ENCODE assay signal across 9 cellular contexts in the genomic region with DNA sequence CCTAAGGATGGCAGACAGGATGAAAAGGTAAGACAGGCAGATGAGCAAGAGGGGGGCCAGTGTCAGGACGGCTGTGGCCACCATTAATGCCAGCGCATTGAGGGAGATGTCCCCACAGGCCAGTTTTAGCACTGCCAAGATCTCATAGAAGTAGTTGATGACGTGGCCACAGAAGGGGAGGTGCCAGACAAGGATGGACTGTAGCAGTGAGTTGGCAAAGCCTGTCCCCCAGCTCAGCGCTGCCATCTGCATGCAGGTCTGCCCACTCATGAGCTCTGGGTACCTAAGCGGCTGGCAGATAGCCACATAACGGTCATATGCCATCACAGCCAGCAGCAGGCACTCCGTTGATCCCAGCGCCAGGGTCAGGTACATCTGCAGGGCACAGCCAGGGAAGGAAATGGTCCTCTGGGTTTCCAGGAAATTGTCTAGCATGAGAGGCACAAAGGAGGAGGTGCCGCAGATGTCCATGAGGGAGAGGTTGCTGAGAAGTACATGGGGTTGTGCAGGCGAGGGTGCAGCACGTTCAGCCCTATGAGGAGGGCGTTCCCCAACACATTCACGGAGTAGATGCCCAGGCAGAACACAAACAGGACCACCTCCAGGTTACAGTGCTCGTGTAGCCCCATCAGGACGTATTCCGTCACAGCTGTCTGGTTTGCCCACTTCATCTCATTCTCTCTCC. TPM values are rescaled to one million over a fixed set of nuclear protein-coding genes. Genes with fewer than 3 reads are reported as not detected.
DNase-seq lines count a peak whose midpoint lies in the region; ATAC-seq and TF ChIP-seq lines count a peak whose summit lies in the region.
"Had no signal": no experiment of that assay in that cellular context is flagged by ENCODE, and none has a peak within 500 bp of the region (broad histone marks: within the 10 kb centered on the region; RNA-seq: fewer than 3 reads in every experiment).

No MANE protein-coding gene starts in this region.

- DNase-seq in A172 (ENCODE audit: low spot score), result peak; percentile 58
- peak; percentile 5 for DNase-seq in T-helper 2 cell treated with Interferon-gamma antibody and Interleukin-4, amounts not matched to agents 5 μg/mL and 100 μg/mL, for 36 hours (ENCODE audit: low spot score)
- DNase-seq in kidney tubule cell (ENCODE audit: low spot score), result peak; percentile 35
- DNase-seq in colonic mucosa, result no peak
- DNase-seq in NCI-H774 (lab: John Stamatoyannopoulos, UW), result no peak

- no peak overlapping the region for H3K27ac ChIP-seq in colonic mucosa

- no peaks in the 10 kb centered on the region for H3K36me3 Mint-ChIP-seq in T-helper 2 cell treated with Interferon-gamma antibody and Interleukin-4, amounts not matched to agents 5 μg/mL and 100 μg/mL, for 36 hours (ENCODE audit: low read depth)

- H3K36me3 ChIP-seq in colonic mucosa, result no peaks in the 10 kb centered on the region

- TF ChIP-seq CTCF in GM12872 (IDR thresholded peaks at IDR 0.05; ENCODE audit: insufficient read depth, low read depth, low read length) (peak; percentile 33; the same call in 2 of the 3 replicates), colonic mucosa (IDR thresholded peaks at IDR 0.05) (no peak)

- H3K9me3 ChIP-seq in colonic mucosa, result no peaks in the 10 kb centered on the region

- H3K9ac ChIP-seq in colonic mucosa (ENCODE audit: low read depth in 2 of 2, low read length in 2 of 2), result no peak overlapping the region

- ATAC-seq in GM21717 (IDR thresholded peaks at IDR 0.05; ENCODE audit: unreplicated experiment) (no peak), HG03442 (IDR thresholded peaks at IDR 0.05; ENCODE audit: unreplicated experiment) (no peak)

- H3K4me1 Mint-ChIP-seq in T-helper 2 cell treated with Interferon-gamma antibody and Interleukin-4, amounts not matched to agents 5 μg/mL and 100 μg/mL, for 36 hours (ENCODE audit: low read depth), result peaks cover 3% of the 10 kb centered on the region

- H3K9me3 Mint-ChIP-seq in T-helper 2 cell treated with Interferon-gamma antibody and Interleukin-4, amounts not matched to agents 5 μg/mL and 100 μg/mL, for 36 hours, result no peaks in the 10 kb centered on the region
- H3K9me3 Mint-ChIP-seq: activated T-helper 2 cell treated with anti-CD3 and anti-CD28 coated beads, Interferon-gamma antibody, Interleukin-2, Interleukin-4, amounts not matched to agents 10 μg/mL and 5 μg/mL and 100 μg/mL, durations not matched to agents 14 hours and 24 hours and 36 hours had no signal

- no peaks in the 10 kb centered on the region for H3K4me1 ChIP-seq in colonic mucosa

- no peak overlapping the region for H3K27ac Mint-ChIP-seq in T-helper 2 cell treated with Interferon-gamma antibody and Interleukin-4, amounts not matched to agents 5 μg/mL and 100 μg/mL, for 36 hours
- H3K27ac Mint-ChIP-seq: activated T-helper 2 cell treated with anti-CD3 and anti-CD28 coated beads, Interferon-gamma antibody, Interleukin-2, Interleukin-4, amounts not matched to agents 10 μg/mL and 5 μg/mL and 100 μg/mL, durations not matched to agents 14 hours and 24 hours and 36 hours had no signal

- H3K4me3 Mint-ChIP-seq in T-helper 2 cell treated with Interferon-gamma antibody and Interleukin-4, amounts not matched to agents 5 μg/mL and 100 μg/mL, for 36 hours, result no peak overlapping the region

- H3K27me3 Mint-ChIP-seq in T-helper 2 cell treated with Interferon-gamma antibody and Interleukin-4, amounts not matched to agents 5 μg/mL and 100 μg/mL, for 36 hours (ENCODE audit: low read depth), result peaks cover 13% of the 10 kb centered on the region

- H3K27me3 ChIP-seq in colonic mucosa, result peaks cover 5% of the 10 kb centered on the region

- no peak overlapping the region for H3K4me3 ChIP-seq in colonic mucosa

- intact Hi-C loops in colonic mucosa (cut with DNase I), result no loop called here

RNA-seq across cellular contexts. Expression of a gene that starts 10.7 kb away (rescaled TPM):
- not detected in 2 replicates for total RNA-seq in A172 (2014; rRNA removed; shearing (Covaris generic))
- not detected for total RNA-seq in colonic mucosa
- total RNA-seq: activated T-helper 2 cell treated with anti-CD3 and anti-CD28 coated beads, Interferon-gamma antibody, Interleukin-2, Interleukin-4, amounts not matched to agents 10 μg/mL and 5 μg/mL and 100 μg/mL, durations not matched to agents 14 hours and 24 hours and 36 hours had no signal

RNA-seq across cellular contexts. Expression of a gene that starts 30.4 kb away (rescaled TPM):
- 1.6 and 2.7 TPM in 2 replicates for total RNA-seq in A172 (2014; rRNA removed; shearing (Covaris generic))
- 10 to 100 TPM; 15.1 to 17.6 TPM for total RNA-seq in colonic mucosa

RNA-seq across cellular contexts. Expression of a gene that starts 30.9 kb away (rescaled TPM):
- not detected in 2 replicates for total RNA-seq in A172 (2014; rRNA removed; shearing (Covaris generic))
- under 1 TPM in 1 of 2 donors, not detected in 1; 0.05 TPM for total RNA-seq in colonic mucosa
- total RNA-seq: activated T-helper 2 cell treated with anti-CD3 and anti-CD28 coated beads, Interferon-gamma antibody, Interleukin-2, Interleukin-4, amounts not matched to agents 10 μg/mL and 5 μg/mL and 100 μg/mL, durations not matched to agents 14 hours and 24 hours and 36 hours had no signal

RNA-seq across cellular contexts. Expression of a gene that starts 44.6 kb away (rescaled TPM):
- total RNA-seq in A172 (2014; rRNA removed; shearing (Covaris generic)), result 36.3 and 49.2 TPM in 2 replicates
- 10 to 100 TPM; 49.5 to 64.5 TPM for total RNA-seq in colonic mucosa

RNA-seq across cellular contexts. Expression of a gene that starts 46.5 kb away (rescaled TPM):
- total RNA-seq in A172 (2014; rRNA removed; shearing (Covaris generic)), result 1.0 TPM in 1 of 2 replicates, not detected in the other
- total RNA-seq in colonic mucosa, result 10 to 100 TPM; 43.1 to 65.0 TPM
- total RNA-seq: activated T-helper 2 cell treated with anti-CD3 and anti-CD28 coated beads, Interferon-gamma antibody, Interleukin-2, Interleukin-4, amounts not matched to agents 10 μg/mL and 5 μg/mL and 100 μg/mL, durations not matched to agents 14 hours and 24 hours and 36 hours had no signal

Comparison
In these comparisons a context has a peak if more than half of its experiments do, and no peak if none do; other contexts are left out.
1. DNase-seq: peak in A172 (single experiment), T-helper 2 cell treated with Interferon-gamma antibody and Interleukin-4, amounts not matched to agents 5 μg/mL and 100 μg/mL, for 36 hours (single experiment) and kidney tubule cell (single experiment); none in colonic mucosa (single experiment) and NCI-H774 (single experiment).